Comparison of ENCODE assay signal across 28 cellular contexts in genomic region chr9:27183151-27183550, GRCh38.
"Had no signal": no experiment of that assay in that cellular context is flagged by ENCODE, and none has a peak within 500 bp of the region (broad histone marks: within the 10 kb centered on the region; RNA-seq: fewer than 3 reads in every experiment).

No MANE protein-coding gene starts in this region.

- H3K4me1 ChIP-seq: prostate gland had no signal

- H3K27me3 Mint-ChIP-seq: activated naive CD8-positive, alpha-beta T cell treated with anti-CD3 and anti-CD28 coated beads, Interleukin-2, amount 10 ng/mL, durations not matched to agents 7 days and 5 days had no signal

- ATAC-seq: activated CD4-positive, CD25-positive, alpha-beta regulatory T cell treated with anti-CD3 and anti-CD28 coated beads, Interleukin-2, amount 50 U/mL, for 24 hours; T-helper 17 cell had no signal

- H3K4me3 Mint-ChIP-seq: activated naive CD4-positive, alpha-beta T cell treated with anti-CD3 and anti-CD28 coated beads, Interleukin-2, amount 10 ng/mL, durations not matched to agents 7 days and 5 days; activated naive CD8-positive, alpha-beta T cell treated with anti-CD3 and anti-CD28 coated beads, Interleukin-2, amount 10 ng/mL, durations not matched to agents 7 days and 5 days; mesothelial cell of epicardium; naive B cell; nephron progenitor cell; T-helper 17 cell had no signal

- DNase-seq: activated CD4-positive, alpha-beta T cell treated with anti-CD3 and anti-CD28 coated beads for 48 hours; activated CD4-positive, alpha-beta T cell treated with anti-CD3 and anti-CD28 coated beads, Interleukin-2, amount 50 U/mL, for 48 hours; activated CD8-positive, alpha-beta memory T cell treated with anti-CD3 and anti-CD28 coated beads, Interleukin-2, amount 50 U/mL, for 4 hours; activated gamma-delta T cell; activated naive CD4-positive, alpha-beta T cell treated with anti-CD3 and anti-CD28 coated beads, Interleukin-2, amount 10 ng/mL, durations not matched to agents 7 days and 5 days; activated naive CD8-positive, alpha-beta T cell treated with anti-CD3 and anti-CD28 coated beads, Interleukin-2, amount 10 ng/mL, durations not matched to agents 7 days and 5 days; activated T-cell treated with anti-CD3 and anti-CD28 coated beads, Interleukin-2, amount 50 U/mL, for 1 hour; amniotic stem cell; dermis blood vessel endothelial cell; effector CD4-positive, alpha-beta T cell; esophagus squamous epithelium; gastrocnemius medialis; hippocampal formation; kidney; naive B cell; nephron progenitor cell; pancreas; stimulated activated CD4-positive, alpha-beta T cell treated with anti-CD3 and anti-CD28 coated beads, Interleukin-2, amount 100 ng/mL, for 48 hours; stimulated activated naive CD4-positive, alpha-beta T cell treated with Interleukin-2 at 50 U/mL for 16 hours; T-helper 17 cell; T1000; WERI-Rb-1 had no signal

- H3K9me3 Mint-ChIP-seq: activated naive CD8-positive, alpha-beta T cell treated with anti-CD3 and anti-CD28 coated beads, Interleukin-2, amount 10 ng/mL, durations not matched to agents 7 days and 5 days had no signal

- H3K36me3 ChIP-seq: esophagus squamous epithelium, gastrocnemius medialis, neutrophil, pancreas, prostate gland, right atrium auricular region, tibial nerve, WERI-Rb-1 had no signal

- H3K4me3 ChIP-seq: esophagus squamous epithelium, gastrocnemius medialis, pancreas, prostate gland, right atrium auricular region, tibial nerve had no signal

- H3K36me3 Mint-ChIP-seq: activated naive CD4-positive, alpha-beta T cell treated with anti-CD3 and anti-CD28 coated beads, Interleukin-2, amount 10 ng/mL, durations not matched to agents 7 days and 5 days; activated naive CD8-positive, alpha-beta T cell treated with anti-CD3 and anti-CD28 coated beads, Interleukin-2, amount 10 ng/mL, durations not matched to agents 7 days and 5 days; mesothelial cell of epicardium; naive B cell had no signal

- H3K27me3 ChIP-seq: esophagus squamous epithelium, gastrocnemius medialis, neutrophil, pancreas, right atrium auricular region, tibial nerve had no signal

- H3K27ac Mint-ChIP-seq: activated naive CD4-positive, alpha-beta T cell treated with anti-CD3 and anti-CD28 coated beads, Interleukin-2, amount 10 ng/mL, durations not matched to agents 7 days and 5 days; activated naive CD8-positive, alpha-beta T cell treated with anti-CD3 and anti-CD28 coated beads, Interleukin-2, amount 10 ng/mL, durations not matched to agents 7 days and 5 days; mesothelial cell of epicardium; nephron progenitor cell; T-helper 17 cell had no signal

- H3K27ac ChIP-seq: esophagus squamous epithelium, gastrocnemius medialis, neutrophil, pancreas, prostate gland, right atrium auricular region, tibial nerve, WERI-Rb-1 had no signal

- H3K4me1 Mint-ChIP-seq: activated naive CD4-positive, alpha-beta T cell treated with anti-CD3 and anti-CD28 coated beads, Interleukin-2, amount 10 ng/mL, durations not matched to agents 7 days and 5 days; activated naive CD8-positive, alpha-beta T cell treated with anti-CD3 and anti-CD28 coated beads, Interleukin-2, amount 10 ng/mL, durations not matched to agents 7 days and 5 days; mesothelial cell of epicardium; naive B cell; nephron progenitor cell; T-helper 17 cell had no signal
